ENCODE assay signal across 22 cellular contexts in genomic region chrX:19388741-19389140, GRCh38. TPM values are rescaled to one million over a fixed set of nuclear protein-coding genes. Genes with fewer than 3 reads are reported as not detected.
DNase-seq lines count a peak whose midpoint lies in the region; ATAC-seq, FAIRE-seq and TF ChIP-seq lines count a peak whose summit lies in the region.
"Had no signal": no experiment of that assay in that cellular context is flagged by ENCODE, and none has a peak within 500 bp of the region (broad histone marks: within the 10 kb centered on the region; RNA-seq: fewer than 3 reads in every experiment).

No MANE protein-coding gene starts in this region.

- H2AFZ ChIP-seq in astrocyte (ENCODE audit: low read depth, low read length), result no peak overlapping the region
- H2AFZ ChIP-seq: GM23338 had no signal

- no peaks in the 10 kb centered on the region for H3K36me3 Mint-ChIP-seq in astrocyte (ENCODE audit: low read depth, unreplicated experiment)
- H3K36me3 Mint-ChIP-seq: CD4-positive, CD25-positive, alpha-beta regulatory T cell; CD8-positive, alpha-beta memory T cell had no signal

- no peak for TF ChIP-seq CTCF in astrocyte (IDR thresholded peaks at IDR 0.05; ENCODE audit: insufficient read depth, low read depth, low read length)
- no peak for TF ChIP-seq CTCF in epithelial cell of esophagus (IDR thresholded peaks at IDR 0.05; ENCODE audit: insufficient read depth, low read depth, low read length, missing control alignments)
- no peak for TF ChIP-seq CTCF in left lung (IDR thresholded peaks at IDR 0.05)

- no peak overlapping the region for H3K27ac Mint-ChIP-seq in astrocyte (ENCODE audit: unreplicated experiment)
- H3K27ac Mint-ChIP-seq: CD4-positive, CD25-positive, alpha-beta regulatory T cell; CD8-positive, alpha-beta memory T cell; GM23338 had no signal

- no peak overlapping the region for H3K4me2 ChIP-seq in astrocyte (ENCODE audit: low read length)
- H3K4me2 ChIP-seq: GM23338 had no signal

- no peaks in the 10 kb centered on the region for H3K4me1 Mint-ChIP-seq in astrocyte (ENCODE audit: low read depth, unreplicated experiment)
- H3K4me1 Mint-ChIP-seq: CD4-positive, CD25-positive, alpha-beta regulatory T cell; CD8-positive, alpha-beta memory T cell; GM23338 had no signal

- intact Hi-C loops in left lung (cut with DNase I), result no loop called here

- H3K79me2 ChIP-seq in astrocyte (ENCODE audit: insufficient read depth, low read length), result no peaks in the 10 kb centered on the region

- H3K4me3 ChIP-seq in astrocyte (ENCODE audit: insufficient read depth, low read depth, low read length) (no peak overlapping the region), epithelial cell of esophagus (ENCODE audit: low read length) (no peak overlapping the region), left lung (no peak overlapping the region)
- H3K4me3 ChIP-seq: GM23338 had no signal

- no peak overlapping the region for H3K4me3 Mint-ChIP-seq in astrocyte (ENCODE audit: unreplicated experiment)
- H3K4me3 Mint-ChIP-seq: CD4-positive, CD25-positive, alpha-beta regulatory T cell; CD8-positive, alpha-beta memory T cell; GM23338 had no signal

- H3K27me3 Mint-ChIP-seq in astrocyte (ENCODE audit: low read depth, unreplicated experiment), result no peaks in the 10 kb centered on the region
- H3K27me3 Mint-ChIP-seq: CD4-positive, CD25-positive, alpha-beta regulatory T cell had no signal

- no peaks in the 10 kb centered on the region for H3K9me3 ChIP-seq in astrocyte (ENCODE audit: insufficient read depth, low read depth, low read length)
- H3K9me3 ChIP-seq in left lung, result no peaks in the 10 kb centered on the region
- H3K9me3 ChIP-seq: BE2C had no signal

- H3K9ac ChIP-seq in astrocyte (ENCODE audit: low read length), result no peak overlapping the region

- DNase-seq in activated CD8-positive, alpha-beta memory T cell treated with anti-CD3 and anti-CD28 coated beads for 24 hours, result peak; percentile 26
- DNase-seq in activated CD8-positive, alpha-beta memory T cell treated with anti-CD3 and anti-CD28 coated beads, Interleukin-2, amount 50 U/mL, for 4 hours, result no peak
- no peak for DNase-seq in astrocyte (ENCODE audit: low read depth)
- DNase-seq in epithelial cell of esophagus (ENCODE audit: low read depth), result peak; percentile 57
- DNase-seq in left lung, result no peak
- DNase-seq in SIG-M5 (lab: John Stamatoyannopoulos, UW), result no peak
- DNase-seq in stimulated activated CD4-positive, alpha-beta T cell treated with anti-CD3 and anti-CD28 coated beads, Interleukin-12 subunit alpha, Interleukin-12 subunit beta, amount 100 ng/mL, for 4 hours, result no peak
- DNase-seq: ACHN; BE2C; C1 segment of cervical spinal cord; CD4-positive, CD25-positive, alpha-beta regulatory T cell; CD8-positive, alpha-beta memory T cell; COR-L47; DMS 273 treated with DMSO at 0.1 percent for 48 hours; GDM1; HCEC 1CT; IMR-90 had no signal

- H3K36me3 ChIP-seq in astrocyte (ENCODE audit: insufficient read depth, low read length) (no peaks in the 10 kb centered on the region), left lung (no peaks in the 10 kb centered on the region)
- H3K36me3 ChIP-seq: BE2C had no signal

- ATAC-seq in left lung, result peak; percentile 23
- ATAC-seq: GM23338 had no signal

- no peaks in the 10 kb centered on the region for H3K4me1 ChIP-seq in astrocyte (ENCODE audit: insufficient read depth, low read length)
- H3K4me1 ChIP-seq in left lung, result no peaks in the 10 kb centered on the region
- H3K4me1 ChIP-seq: BE2C had no signal

- FAIRE-seq in astrocyte (lab: Jason Lieb, UNC), result peak; percentile 62
- FAIRE-seq: GM12892, GM18507, H54 had no signal

- no peaks in the 10 kb centered on the region for H4K20me1 ChIP-seq in astrocyte (ENCODE audit: insufficient read depth, low read length)

- H3K27me3 ChIP-seq in astrocyte (ENCODE audit: insufficient read depth, low read length), result no peaks in the 10 kb centered on the region
- H3K27me3 ChIP-seq in left lung, result no peaks in the 10 kb centered on the region
- H3K27me3 ChIP-seq: BE2C had no signal

- no peak overlapping the region for H3K27ac ChIP-seq in astrocyte (ENCODE audit: low read depth, low read length)
- H3K27ac ChIP-seq in left lung, result no peak overlapping the region
- H3K27ac ChIP-seq: HL-60 had no signal

- H3K9me3 Mint-ChIP-seq in astrocyte (ENCODE audit: unreplicated experiment), result no peaks in the 10 kb centered on the region
- H3K9me3 Mint-ChIP-seq: CD4-positive, CD25-positive, alpha-beta regulatory T cell; CD8-positive, alpha-beta memory T cell; GM23338 had no signal

RNA-seq across cellular contexts. Expression of gene PDHA1, which starts 45.0 kb away (rescaled TPM):
- 158 and 163 TPM in 2 replicates for total RNA-seq in astrocyte
- total RNA-seq in left lung, result 100 to 1,000 TPM; 120 to 141 TPM

Comparison
In these comparisons a context has a peak if more than half of its experiments do, and no peak if none do; other contexts are left out.
1. DNase-seq: peak in activated CD8-positive, alpha-beta memory T cell treated with anti-CD3 and anti-CD28 coated beads for 24 hours (single experiment) and epithelial cell of esophagus (single experiment); none in activated CD8-positive, alpha-beta memory T cell treated with anti-CD3 and anti-CD28 coated beads, Interleukin-2, amount 50 U/mL, for 4 hours (single experiment), astrocyte (single experiment), left lung (0 of 2), SIG-M5 (single experiment) and stimulated activated CD4-positive, alpha-beta T cell treated with anti-CD3 and anti-CD28 coated beads, Interleukin-12 subunit alpha, Interleukin-12 subunit beta, amount 100 ng/mL, for 4 hours (single experiment).